12 cellular contexts compared by ENCODE assay signal in the genomic region with DNA sequence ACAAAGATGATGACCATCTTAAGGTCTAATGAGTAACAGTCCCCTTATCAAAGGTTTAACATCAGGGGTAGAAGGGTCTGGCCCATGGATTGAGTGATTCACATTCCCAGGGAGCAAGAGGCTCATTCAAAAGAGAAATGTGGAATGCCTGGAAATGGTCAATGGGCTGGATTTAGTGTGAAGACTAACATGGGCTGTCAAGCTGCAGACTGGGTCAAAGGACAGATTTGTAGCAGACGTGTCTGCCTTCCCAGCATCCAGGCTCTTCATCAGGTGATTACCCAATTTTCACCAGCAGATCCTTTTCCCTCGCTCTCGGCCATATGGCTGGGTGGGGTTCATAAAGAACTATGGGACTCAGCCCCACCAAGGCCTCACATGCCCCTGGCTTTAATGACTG. TPM values are rescaled to one million over a fixed set of nuclear protein-coding genes. Genes with fewer than 3 reads are reported as not detected.
A peak's percentile ranks its signal among the peaks of the same experiment; 100 is the strongest.
DNase-seq lines count a peak whose midpoint lies in the region; ATAC-seq and TF ChIP-seq lines count a peak whose summit lies in the region.
"Had no signal": no experiment of that assay in that cellular context is flagged by ENCODE, and none has a peak within 500 bp of the region (broad histone marks: within the 10 kb centered on the region; RNA-seq: fewer than 3 reads in every experiment).

No MANE protein-coding gene starts in this region.

- intact Hi-C loops in activated T-helper 1 cell treated with anti-CD3 and anti-CD28 coated beads, Interleukin-12 subunit alpha, Interleukin-12 subunit beta, Interleukin-2, Interleukin-4 antibody, amounts not matched to agents 30 ng/mL and 10 ng/mL and 1 ng/mL, durations not matched to agents 14 hours and 24 hours and 36 hours (cut with micrococcal nuclease) = no loop called here
- intact Hi-C loops in upper lobe of right lung (cut with DNase I) = no loop called here

- WGBS in liver = 51% methylated on average over 3 of the region's 3 CpGs

- no peak for TF ChIP-seq RAD21 in liver (IDR thresholded peaks at IDR 0.05)

- TF ChIP-seq CTCF in liver (IDR thresholded peaks at IDR 0.05; ENCODE audit: low read depth, low read length, missing input control) = no peak
- no peak for TF ChIP-seq CTCF in upper lobe of right lung (IDR thresholded peaks at IDR 0.05)

- no peak overlapping the region for H3K4me3 Mint-ChIP-seq in activated naive CD4-positive, alpha-beta T cell treated with anti-CD3 and anti-CD28 coated beads, Interleukin-2, amount 10 ng/mL, durations not matched to agents 7 days and 5 days
- H3K4me3 Mint-ChIP-seq in activated T-helper 1 cell treated with anti-CD3 and anti-CD28 coated beads, Interleukin-12 subunit alpha, Interleukin-12 subunit beta, Interleukin-2, Interleukin-4 antibody, amounts not matched to agents 30 ng/mL and 10 ng/mL and 1 ng/mL, durations not matched to agents 14 hours and 24 hours and 36 hours = no peak overlapping the region

- H3K9me3 Mint-ChIP-seq in activated naive CD4-positive, alpha-beta T cell treated with anti-CD3 and anti-CD28 coated beads, Interleukin-2, amount 10 ng/mL, durations not matched to agents 7 days and 5 days = no peaks in the 10 kb centered on the region
- no peaks in the 10 kb centered on the region for H3K9me3 Mint-ChIP-seq in activated T-helper 1 cell treated with anti-CD3 and anti-CD28 coated beads, Interleukin-12 subunit alpha, Interleukin-12 subunit beta, Interleukin-2, Interleukin-4 antibody, amounts not matched to agents 30 ng/mL and 10 ng/mL and 1 ng/mL, durations not matched to agents 14 hours and 24 hours and 36 hours

- no peaks in the 10 kb centered on the region for H3K36me3 ChIP-seq in liver (ENCODE audit: control insufficient read depth in 4 of 4, insufficient read depth in 3 of 4, low read depth in 1 of 4, low read length in 3 of 4)
- no peaks in the 10 kb centered on the region for H3K36me3 ChIP-seq in upper lobe of right lung

- peaks cover 74% of the 10 kb centered on the region for H3K4me1 Mint-ChIP-seq in activated naive CD4-positive, alpha-beta T cell treated with anti-CD3 and anti-CD28 coated beads, Interleukin-2, amount 10 ng/mL, durations not matched to agents 7 days and 5 days
- peaks cover 80% of the 10 kb centered on the region for H3K4me1 Mint-ChIP-seq in activated T-helper 1 cell treated with anti-CD3 and anti-CD28 coated beads, Interleukin-12 subunit alpha, Interleukin-12 subunit beta, Interleukin-2, Interleukin-4 antibody, amounts not matched to agents 30 ng/mL and 10 ng/mL and 1 ng/mL, durations not matched to agents 14 hours and 24 hours and 36 hours (ENCODE audit: low read depth)

- CTCF ChIA-PET in activated naive CD4-positive, alpha-beta T cell treated with anti-CD3 and anti-CD28 coated beads, Interleukin-2, amount 10 ng/mL, durations not matched to agents 7 days and 5 days (lab: Charles Lee) = interaction anchor here (1.6 to 2.6 kb wide), 3 partner anchors 23 to 67 kb away, joined by 6 to 11 read pairs (median 7); a partner anchor contains a TSS

- peaks cover 19% of the 10 kb centered on the region for H3K36me3 Mint-ChIP-seq in activated naive CD4-positive, alpha-beta T cell treated with anti-CD3 and anti-CD28 coated beads, Interleukin-2, amount 10 ng/mL, durations not matched to agents 7 days and 5 days
- peaks cover 32% of the 10 kb centered on the region for H3K36me3 Mint-ChIP-seq in activated T-helper 1 cell treated with anti-CD3 and anti-CD28 coated beads, Interleukin-12 subunit alpha, Interleukin-12 subunit beta, Interleukin-2, Interleukin-4 antibody, amounts not matched to agents 30 ng/mL and 10 ng/mL and 1 ng/mL, durations not matched to agents 14 hours and 24 hours and 36 hours (ENCODE audit: low read depth)

- H3K4me1 ChIP-seq in liver (ENCODE audit: control insufficient read depth in 4 of 4, insufficient read depth in 4 of 4, low read length in 3 of 4) (peaks cover 6 to 72% (median 53%) of the 10 kb centered on the region in 4 donors), upper lobe of right lung (peaks cover 64% of the 10 kb centered on the region)

- no peak overlapping the region for H3K9ac ChIP-seq in liver (ENCODE audit: low read depth in 1 of 2, low read length in 2 of 2)

- H3K27ac Mint-ChIP-seq in activated naive CD4-positive, alpha-beta T cell treated with anti-CD3 and anti-CD28 coated beads, Interleukin-2, amount 10 ng/mL, durations not matched to agents 7 days and 5 days = peak overlapping the region; percentile 96
- H3K27ac Mint-ChIP-seq in activated T-helper 1 cell treated with anti-CD3 and anti-CD28 coated beads, Interleukin-12 subunit alpha, Interleukin-12 subunit beta, Interleukin-2, Interleukin-4 antibody, amounts not matched to agents 30 ng/mL and 10 ng/mL and 1 ng/mL, durations not matched to agents 14 hours and 24 hours and 36 hours = peak overlapping the region; percentile 83

- no peaks in the 10 kb centered on the region for H3K27me3 Mint-ChIP-seq in activated naive CD4-positive, alpha-beta T cell treated with anti-CD3 and anti-CD28 coated beads, Interleukin-2, amount 10 ng/mL, durations not matched to agents 7 days and 5 days
- H3K27me3 Mint-ChIP-seq in activated T-helper 1 cell treated with anti-CD3 and anti-CD28 coated beads, Interleukin-12 subunit alpha, Interleukin-12 subunit beta, Interleukin-2, Interleukin-4 antibody, amounts not matched to agents 30 ng/mL and 10 ng/mL and 1 ng/mL, durations not matched to agents 14 hours and 24 hours and 36 hours (ENCODE audit: insufficient read depth) = peaks cover 2% of the 10 kb centered on the region

- H3K9me3 ChIP-seq in liver (ENCODE audit: control insufficient read depth in 4 of 4, low read length in 3 of 4) (no peaks in the 10 kb centered on the region), upper lobe of right lung (no peaks in the 10 kb centered on the region)

- H3K27ac ChIP-seq in liver (ENCODE audit: low read depth in 1 of 2, low read length in 2 of 2) (peak overlapping the region; percentile 23 to 26), upper lobe of right lung (peak overlapping the region; percentile 12)
- H3K27ac ChIP-seq: RWPE1 had no signal

- no peak for DNase-seq in activated naive CD4-positive, alpha-beta T cell treated with anti-CD3 and anti-CD28 coated beads, Interleukin-2, amount 10 ng/mL, durations not matched to agents 7 days and 5 days
- DNase-seq in activated naive CD4-positive, alpha-beta T cell (lab: John Stamatoyannopoulos, UW) = no peak
- no peak for DNase-seq in activated T-helper 1 cell treated with anti-CD3 and anti-CD28 coated beads, Interleukin-12 subunit alpha, Interleukin-12 subunit beta, Interleukin-2, Interleukin-4 antibody, amounts not matched to agents 30 ng/mL and 10 ng/mL and 1 ng/mL, durations not matched to agents 14 hours and 24 hours and 36 hours (ENCODE audit: low spot score)
- DNase-seq in upper lobe of right lung (no peak), DMS79 treated with DMSO at 0.1 percent for 48 hours (lab: John Stamatoyannopoulos, UW) (no peak), amniotic stem cell (lab: John Stamatoyannopoulos, UW) (no peak), NCI-H2171 (lab: John Stamatoyannopoulos, UW) (no peak)
- DNase-seq: cortex of kidney, HCEC 1CT, NCI-H2029 had no signal

- H3K27me3 ChIP-seq in liver (ENCODE audit: control insufficient read depth in 4 of 4, insufficient read depth in 4 of 4, low read length in 3 of 4) = no peaks in the 10 kb centered on the region
- no peaks in the 10 kb centered on the region for H3K27me3 ChIP-seq in upper lobe of right lung

- ATAC-seq in upper lobe of right lung = no peak

- no peak overlapping the region for H3K4me3 ChIP-seq in liver (ENCODE audit: low read depth in 1 of 3, low read length in 3 of 3)
- no peak overlapping the region for H3K4me3 ChIP-seq in upper lobe of right lung

TF ChIP-seq in liver, 16 proteins besides CTCF, POLR2A, EP300 and RAD21 (continues in another document):
- TF ChIP-seq, protein P1, sequence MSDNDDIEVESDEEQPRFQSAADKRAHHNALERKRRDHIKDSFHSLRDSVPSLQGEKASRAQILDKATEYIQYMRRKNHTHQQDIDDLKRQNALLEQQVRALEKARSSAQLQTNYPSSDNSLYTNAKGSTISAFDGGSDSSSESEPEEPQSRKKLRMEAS (IDR thresholded peaks at IDR 0.05) = peak; percentile 86
- TF ChIP-seq, protein P2, sequence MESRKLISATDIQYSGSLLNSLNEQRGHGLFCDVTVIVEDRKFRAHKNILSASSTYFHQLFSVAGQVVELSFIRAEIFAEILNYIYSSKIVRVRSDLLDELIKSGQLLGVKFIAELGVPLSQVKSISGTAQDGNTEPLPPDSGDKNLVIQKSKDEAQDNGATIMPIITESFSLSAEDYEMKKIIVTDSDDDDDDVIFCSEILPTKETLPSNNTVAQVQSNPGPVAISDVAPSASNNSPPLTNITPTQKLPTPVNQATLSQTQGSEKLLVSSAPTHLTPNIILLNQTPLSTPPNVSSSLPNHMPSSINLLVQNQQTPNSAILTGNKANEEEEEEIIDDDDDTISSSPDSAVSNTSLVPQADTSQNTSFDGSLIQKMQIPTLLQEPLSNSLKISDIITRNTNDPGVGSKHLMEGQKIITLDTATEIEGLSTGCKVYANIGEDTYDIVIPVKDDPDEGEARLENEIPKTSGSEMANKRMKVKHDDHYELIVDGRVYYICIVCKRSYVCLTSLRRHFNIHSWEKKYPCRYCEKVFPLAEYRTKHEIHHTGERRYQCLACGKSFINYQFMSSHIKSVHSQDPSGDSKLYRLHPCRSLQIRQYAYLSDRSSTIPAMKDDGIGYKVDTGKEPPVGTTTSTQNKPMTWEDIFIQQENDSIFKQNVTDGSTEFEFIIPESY (IDR thresholded peaks at IDR 0.05) = peak; percentile 33
- TF ChIP-seq HNF4A (conservative IDR thresholded peaks at IDR 0.05) = peak; percentile 62 to 82
- peak; percentile 31 for TF ChIP-seq FOXA2 (IDR thresholded peaks at IDR 0.05)
- peak in 1 of 2 donors; percentile 45 for TF ChIP-seq JUND (IDR thresholded peaks at IDR 0.05)
- TF ChIP-seq SP1 (IDR thresholded peaks at IDR 0.05) = peak; percentile 60
- TF ChIP-seq YY1 (IDR thresholded peaks at IDR 0.05) = peak; percentile 77

RNA-seq across cellular contexts. Expression of a gene that starts 26.8 kb away (rescaled TPM):
- 14.5 and 16.7 TPM in 2 replicates for total RNA-seq in activated T-helper 1 cell treated with anti-CD3 and anti-CD28 coated beads, Interleukin-12 subunit alpha, Interleukin-12 subunit beta, Interleukin-2, Interleukin-4 antibody, amounts not matched to agents 30 ng/mL and 10 ng/mL and 1 ng/mL, durations not matched to agents 14 hours and 24 hours and 36 hours
- 10 to 100 TPM in 1 of 2 donors, 1 to 10 TPM in 1; 4.9 to 16.8 TPM for total RNA-seq in liver
- 1 to 10 TPM; 2.7 to 4.6 TPM for polyA plus RNA-seq in liver
- 28.7 TPM for total RNA-seq in upper lobe of right lung

RNA-seq across cellular contexts. Expression of a gene that starts 27.2 kb away (rescaled TPM):
- 21.2 and 23.7 TPM in 2 replicates for total RNA-seq in activated T-helper 1 cell treated with anti-CD3 and anti-CD28 coated beads, Interleukin-12 subunit alpha, Interleukin-12 subunit beta, Interleukin-2, Interleukin-4 antibody, amounts not matched to agents 30 ng/mL and 10 ng/mL and 1 ng/mL, durations not matched to agents 14 hours and 24 hours and 36 hours
- total RNA-seq in liver (10 to 100 TPM; 33.2 to 49.5 TPM), upper lobe of right lung (28.9 TPM)
- 10 to 100 TPM; 52.0 to 57.3 TPM for polyA plus RNA-seq in liver
